In the genomic region with DNA sequence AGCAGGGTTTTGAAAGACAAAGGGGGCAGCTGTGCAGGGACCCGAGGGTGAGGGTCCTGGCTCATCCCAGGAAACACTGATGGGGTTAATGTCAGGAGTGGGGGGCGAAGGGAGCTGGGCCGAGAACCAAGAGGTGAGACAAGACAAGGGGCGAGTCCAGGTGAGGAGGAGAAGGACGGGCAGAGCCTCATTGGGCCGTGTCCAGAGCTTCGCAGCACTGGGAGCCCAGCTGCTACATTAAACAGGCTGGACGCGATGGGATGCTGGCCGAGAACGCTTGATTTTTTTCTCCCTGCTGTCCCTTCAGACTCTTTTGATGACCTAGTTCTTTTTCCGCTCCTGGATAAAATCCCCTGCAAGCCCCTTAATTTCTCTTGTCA, we compare ENCODE assay signal across 17 cellular contexts.
DNase-seq lines count a peak whose midpoint lies in the region; ATAC-seq and TF ChIP-seq lines count a peak whose summit lies in the region.
"Had no signal": no experiment of that assay in that cellular context is flagged by ENCODE, and none has a peak within 500 bp of the region (broad histone marks: within the 10 kb centered on the region; RNA-seq: fewer than 3 reads in every experiment).

No MANE protein-coding gene starts in this region.

- ATAC-seq in thoracic aorta (ENCODE audit: insufficient number of reproducible peaks, low FRiP score, low read depth): no peak
- ATAC-seq: activated CD8-positive, alpha-beta T cell treated with anti-CD3 and anti-CD28 coated beads for 36 hours; stimulated activated effector memory CD8-positive, alpha-beta T cell treated with anti-CD3 and anti-CD28 coated beads, Interleukin-12 subunit alpha, Interleukin-12 subunit beta, amount 100 ng/mL, for 72 hours had no signal

- no peak overlapping the region for H3K4me3 Mint-ChIP-seq in brain
- H3K4me3 Mint-ChIP-seq in endothelial cell (ENCODE audit: unreplicated experiment): no peak overlapping the region
- no peak overlapping the region for H3K4me3 Mint-ChIP-seq in activated T-helper 2 cell treated with anti-CD3 and anti-CD28 coated beads, Interferon-gamma antibody, Interleukin-2, Interleukin-4, amounts not matched to agents 10 μg/mL and 5 μg/mL and 100 μg/mL, durations not matched to agents 14 hours and 24 hours and 36 hours (ENCODE audit: low read depth)
- H3K4me3 Mint-ChIP-seq: activated CD8-positive, alpha-beta T cell treated with anti-CD3 and anti-CD28 coated beads for 36 hours; endodermal cell; H9; stimulated activated effector memory CD8-positive, alpha-beta T cell treated with anti-CD3 and anti-CD28 coated beads, Interleukin-12 subunit alpha, Interleukin-12 subunit beta, amount 100 ng/mL, for 72 hours had no signal

- no peak for TF ChIP-seq CTCF in brain (conservative IDR thresholded peaks at IDR 0.05)
- no peak for TF ChIP-seq CTCF in thoracic aorta (IDR thresholded peaks at IDR 0.05)
- TF ChIP-seq CTCF in endothelial cell (IDR thresholded peaks at IDR 0.05; ENCODE audit: unreplicated experiment): no peak

- intact Hi-C loops in activated T-helper 2 cell treated with anti-CD3 and anti-CD28 coated beads, Interferon-gamma antibody, Interleukin-2, Interleukin-4, amounts not matched to agents 10 μg/mL and 5 μg/mL and 100 μg/mL, durations not matched to agents 14 hours and 24 hours and 36 hours (cut with micrococcal nuclease): no loop called here

- H3K9me3 ChIP-seq in thoracic aorta: no peaks in the 10 kb centered on the region

- peaks cover 5% of the 10 kb centered on the region for H3K36me3 ChIP-seq in thoracic aorta

- H3K4me1 Mint-ChIP-seq in brain (peaks cover 42% of the 10 kb centered on the region), endothelial cell (ENCODE audit: unreplicated experiment) (peaks cover 54% of the 10 kb centered on the region)
- peaks cover 12% of the 10 kb centered on the region for H3K4me1 Mint-ChIP-seq in activated T-helper 2 cell treated with anti-CD3 and anti-CD28 coated beads, Interferon-gamma antibody, Interleukin-2, Interleukin-4, amounts not matched to agents 10 μg/mL and 5 μg/mL and 100 μg/mL, durations not matched to agents 14 hours and 24 hours and 36 hours (ENCODE audit: low read depth)
- H3K4me1 Mint-ChIP-seq: stimulated activated effector memory CD8-positive, alpha-beta T cell treated with anti-CD3 and anti-CD28 coated beads, Interleukin-12 subunit alpha, Interleukin-12 subunit beta, amount 100 ng/mL, for 72 hours had no signal

- no peaks in the 10 kb centered on the region for H3K36me3 Mint-ChIP-seq in brain
- peaks cover 35% of the 10 kb centered on the region for H3K36me3 Mint-ChIP-seq in endothelial cell (ENCODE audit: low read depth, unreplicated experiment)
- H3K36me3 Mint-ChIP-seq in activated T-helper 2 cell treated with anti-CD3 and anti-CD28 coated beads, Interferon-gamma antibody, Interleukin-2, Interleukin-4, amounts not matched to agents 10 μg/mL and 5 μg/mL and 100 μg/mL, durations not matched to agents 14 hours and 24 hours and 36 hours (ENCODE audit: low read depth): peaks cover 10% of the 10 kb centered on the region
- H3K36me3 Mint-ChIP-seq: stimulated activated effector memory CD8-positive, alpha-beta T cell treated with anti-CD3 and anti-CD28 coated beads, Interleukin-12 subunit alpha, Interleukin-12 subunit beta, amount 100 ng/mL, for 72 hours had no signal

- H3K27ac Mint-ChIP-seq in brain: peak overlapping the region in 3 of 5 experiments; percentile 64 to 89 (median 71)
- H3K27ac Mint-ChIP-seq in endothelial cell (ENCODE audit: unreplicated experiment): no peak overlapping the region
- no peak overlapping the region for H3K27ac Mint-ChIP-seq in activated T-helper 2 cell treated with anti-CD3 and anti-CD28 coated beads, Interferon-gamma antibody, Interleukin-2, Interleukin-4, amounts not matched to agents 10 μg/mL and 5 μg/mL and 100 μg/mL, durations not matched to agents 14 hours and 24 hours and 36 hours
- H3K27ac Mint-ChIP-seq: activated CD8-positive, alpha-beta T cell treated with anti-CD3 and anti-CD28 coated beads for 36 hours; CD8-positive, alpha-beta memory T cell; endodermal cell; stimulated activated effector memory CD8-positive, alpha-beta T cell treated with anti-CD3 and anti-CD28 coated beads, Interleukin-12 subunit alpha, Interleukin-12 subunit beta, amount 100 ng/mL, for 72 hours had no signal

- H3K4me1 ChIP-seq in thoracic aorta (ENCODE audit: control insufficient read depth in 1 of 2, low read depth in 2 of 2): peaks cover 0 to 5% of the 10 kb centered on the region in 2 donors

- H3K27me3 Mint-ChIP-seq in brain (no peaks in the 10 kb centered on the region), endothelial cell (ENCODE audit: unreplicated experiment) (peaks cover 29% of the 10 kb centered on the region)
- no peaks in the 10 kb centered on the region for H3K27me3 Mint-ChIP-seq in activated T-helper 2 cell treated with anti-CD3 and anti-CD28 coated beads, Interferon-gamma antibody, Interleukin-2, Interleukin-4, amounts not matched to agents 10 μg/mL and 5 μg/mL and 100 μg/mL, durations not matched to agents 14 hours and 24 hours and 36 hours (ENCODE audit: low read depth)
- H3K27me3 Mint-ChIP-seq: activated CD8-positive, alpha-beta T cell treated with anti-CD3 and anti-CD28 coated beads for 36 hours; CD8-positive, alpha-beta memory T cell had no signal

- H3K4me3 ChIP-seq in thoracic aorta: peak overlapping the region; percentile 24

- DNase-seq in NCI-H1105 (lab: John Stamatoyannopoulos, UW): peak; percentile 78
- DNase-seq in hippocampal formation (lab: John Stamatoyannopoulos, UW): peak; percentile 19 to 24
- DNase-seq in thoracic aorta (ENCODE audit: low spot score): no peak
- no peak for DNase-seq in NCI-H1417 treated with DMSO at 0.1 percent for 48 hours (lab: John Stamatoyannopoulos, UW)
- DNase-seq in endothelial cell (ENCODE audit: low spot score): no peak
- DNase-seq in activated T-helper 2 cell treated with anti-CD3 and anti-CD28 coated beads, Interferon-gamma antibody, Interleukin-2, Interleukin-4, amounts not matched to agents 10 μg/mL and 5 μg/mL and 100 μg/mL, durations not matched to agents 14 hours and 24 hours and 36 hours (ENCODE audit: low spot score): no peak
- DNase-seq: activated CD8-positive, alpha-beta T cell treated with anti-CD3 and anti-CD28 coated beads for 36 hours; activated effector memory CD4-positive, alpha-beta T cell treated with Interleukin-2 at 50 U/mL for 16 hours; CD8-positive, alpha-beta memory T cell; endodermal cell; H9; Kasumi-1; kidney; stimulated activated CD4-positive, alpha-beta T cell treated with anti-CD3 and anti-CD28 coated beads, Interleukin-4, amount 100 ng/mL, for 4 hours had no signal

- no peak overlapping the region for H3K27ac ChIP-seq in thoracic aorta
- H3K27ac ChIP-seq: SK-N-MC had no signal

- H3K9me3 Mint-ChIP-seq in brain (no peaks in the 10 kb centered on the region), endothelial cell (ENCODE audit: unreplicated experiment) (no peaks in the 10 kb centered on the region)
- no peaks in the 10 kb centered on the region for H3K9me3 Mint-ChIP-seq in activated T-helper 2 cell treated with anti-CD3 and anti-CD28 coated beads, Interferon-gamma antibody, Interleukin-2, Interleukin-4, amounts not matched to agents 10 μg/mL and 5 μg/mL and 100 μg/mL, durations not matched to agents 14 hours and 24 hours and 36 hours
- H3K9me3 Mint-ChIP-seq: activated CD8-positive, alpha-beta T cell treated with anti-CD3 and anti-CD28 coated beads for 36 hours; CD8-positive, alpha-beta memory T cell; endodermal cell; H9; stimulated activated effector memory CD8-positive, alpha-beta T cell treated with anti-CD3 and anti-CD28 coated beads, Interleukin-12 subunit alpha, Interleukin-12 subunit beta, amount 100 ng/mL, for 72 hours had no signal

- no peaks in the 10 kb centered on the region for H3K27me3 ChIP-seq in thoracic aorta (replicated peaks; ENCODE audit: insufficient read depth)

Comparison
In these comparisons a context has a peak if more than half of its experiments do, and no peak if none do; other contexts are left out.
1. DNase-seq: peak in NCI-H1105 (single experiment) and hippocampal formation (2 of 2); none in thoracic aorta (single experiment), NCI-H1417 treated with DMSO at 0.1 percent for 48 hours (single experiment), endothelial cell (single experiment) and activated T-helper 2 cell treated with anti-CD3 and anti-CD28 coated beads, Interferon-gamma antibody, Interleukin-2, Interleukin-4, amounts not matched to agents 10 μg/mL and 5 μg/mL and 100 μg/mL, durations not matched to agents 14 hours and 24 hours and 36 hours (single experiment).
2. H3K27ac Mint-ChIP-seq: peak in brain (3 of 5); none in endothelial cell (single experiment) and activated T-helper 2 cell treated with anti-CD3 and anti-CD28 coated beads, Interferon-gamma antibody, Interleukin-2, Interleukin-4, amounts not matched to agents 10 μg/mL and 5 μg/mL and 100 μg/mL, durations not matched to agents 14 hours and 24 hours and 36 hours (single experiment).